16 cellular contexts compared by ENCODE assay signal in genomic region chr5:148979104-148979723, GRCh38.
DNase-seq lines count a peak whose midpoint lies in the region; ATAC-seq, FAIRE-seq and TF ChIP-seq lines count a peak whose summit lies in the region.
"Had no signal": no experiment of that assay in that cellular context is flagged by ENCODE, and none has a peak within 500 bp of the region (broad histone marks: within the 10 kb centered on the region; RNA-seq: fewer than 3 reads in every experiment).

No MANE protein-coding gene starts in this region.

- H3K27me3 ChIP-seq in esophagus squamous epithelium, result no peaks in the 10 kb centered on the region
- H3K27me3 ChIP-seq in naive thymus-derived CD4-positive, alpha-beta T cell (ENCODE audit: control insufficient read depth in 2 of 2, insufficient read depth in 2 of 2, low read length in 2 of 2), result no peaks in the 10 kb centered on the region

- POLR2A ChIA-PET in naive thymus-derived CD4-positive, alpha-beta T cell (lab: Charles Lee), result no interaction called here

- H3K4me3 ChIP-seq in esophagus squamous epithelium (no peak overlapping the region), mucosa of descending colon (no peak overlapping the region)
- no peak overlapping the region for H3K4me3 ChIP-seq in naive thymus-derived CD4-positive, alpha-beta T cell (ENCODE audit: low read length)
- H3K4me3 ChIP-seq: SK-N-MC had no signal

- no peak for TF ChIP-seq POLR2A in esophagus squamous epithelium (IDR thresholded peaks at IDR 0.05)

- WGBS in esophagus squamous epithelium, 2 donors, result 36 to 49% methylated on average over 4 to 7 of the region's 7 CpGs

- H3K36me3 Mint-ChIP-seq in activated T-cell treated with anti-CD3 and anti-CD28 coated beads, Interleukin-2, amount 50 U/mL, for 24 hours (ENCODE audit: low read depth), result no peaks in the 10 kb centered on the region
- H3K36me3 Mint-ChIP-seq in naive thymus-derived CD4-positive, alpha-beta T cell, result no peaks in the 10 kb centered on the region

- ATAC-seq in Right ventricle myocardium inferior, result peak; percentile 86
- peak; percentile 81 for ATAC-seq in mucosa of descending colon
- ATAC-seq in naive thymus-derived CD4-positive, alpha-beta T cell, result no peak
- ATAC-seq: activated naive CD8-positive, alpha-beta T cell treated with anti-CD3 and anti-CD28 coated beads, Interleukin-2, amount 50 U/mL, for 24 hours had no signal

- intact Hi-C loops in Right ventricle myocardium inferior (cut with DNase I) (no loop called here), cardiac septum (cut with DNase I) (no loop called here), esophagus squamous epithelium (cut with DNase I) (no loop called here), mucosa of descending colon (cut with DNase I, micrococcal nuclease) (no loop called here)
- intact Hi-C loops in naive thymus-derived CD4-positive, alpha-beta T cell (cut with micrococcal nuclease), result no loop called here

- peaks cover 23 to 79% (median 36%) of the 10 kb centered on the region in 3 donors for H3K4me1 ChIP-seq in esophagus squamous epithelium
- no peaks in the 10 kb centered on the region for H3K4me1 ChIP-seq in mucosa of descending colon (ENCODE audit: low read depth)
- no peaks in the 10 kb centered on the region for H3K4me1 ChIP-seq in naive thymus-derived CD4-positive, alpha-beta T cell (ENCODE audit: control insufficient read depth in 2 of 2, insufficient read depth in 2 of 2, low read length in 2 of 2)

- no peaks in the 10 kb centered on the region for H3K9me3 Mint-ChIP-seq in activated T-cell treated with anti-CD3 and anti-CD28 coated beads, Interleukin-2, amount 50 U/mL, for 24 hours
- peaks cover 0 to 12% (median 2%) of the 10 kb centered on the region in 11 donors for H3K9me3 Mint-ChIP-seq in naive thymus-derived CD4-positive, alpha-beta T cell
- H3K9me3 Mint-ChIP-seq: activated naive CD8-positive, alpha-beta T cell treated with anti-CD3 and anti-CD28 coated beads, Interleukin-2, amount 50 U/mL, for 24 hours; nephron progenitor cell had no signal

- no peak for DNase-seq in Right ventricle myocardium inferior (ENCODE audit: missing footprints)
- no peak for DNase-seq in cardiac septum (ENCODE audit: low spot score)
- DNase-seq in esophagus squamous epithelium (lab: John Stamatoyannopoulos, UW), result no peak
- no peak for DNase-seq in mucosa of descending colon
- DNase-seq in urothelium cell line (ENCODE audit: low spot score), result peak; percentile 67
- DNase-seq in effector CD4-positive, alpha-beta T cell, result no peak
- no peak for DNase-seq in activated T-cell treated with anti-CD3 and anti-CD28 coated beads, Interleukin-2, amount 50 U/mL, for 24 hours
- DNase-seq in naive thymus-derived CD4-positive, alpha-beta T cell, result no peak
- DNase-seq: activated B cell treated with CpG ODN at 0.5 μM for 24 hours; activated naive CD8-positive, alpha-beta T cell treated with anti-CD3 and anti-CD28 coated beads, Interleukin-2, amount 50 U/mL, for 24 hours; NCI-H146; NCI-H774; nephron progenitor cell had no signal

- TF ChIP-seq CTCF in esophagus squamous epithelium (IDR thresholded peaks at IDR 0.05) (no peak), mucosa of descending colon (IDR thresholded peaks at IDR 0.05) (no peak)

- H3K9me3 ChIP-seq in esophagus squamous epithelium, result no peaks in the 10 kb centered on the region
- no peaks in the 10 kb centered on the region for H3K9me3 ChIP-seq in mucosa of descending colon
- H3K9me3 ChIP-seq in naive thymus-derived CD4-positive, alpha-beta T cell (ENCODE audit: control insufficient read depth in 2 of 3, low read length in 3 of 3), result no peaks in the 10 kb centered on the region

- no peaks in the 10 kb centered on the region for H3K4me1 Mint-ChIP-seq in activated T-cell treated with anti-CD3 and anti-CD28 coated beads, Interleukin-2, amount 50 U/mL, for 24 hours (ENCODE audit: low read depth)
- no peaks in the 10 kb centered on the region for H3K4me1 Mint-ChIP-seq in naive thymus-derived CD4-positive, alpha-beta T cell
- H3K4me1 Mint-ChIP-seq: activated B cell treated with CpG ODN at 0.5 μM for 24 hours; activated naive CD8-positive, alpha-beta T cell treated with anti-CD3 and anti-CD28 coated beads, Interleukin-2, amount 50 U/mL, for 24 hours had no signal

- no peak overlapping the region for H3K27ac Mint-ChIP-seq in activated T-cell treated with anti-CD3 and anti-CD28 coated beads, Interleukin-2, amount 50 U/mL, for 24 hours
- H3K27ac Mint-ChIP-seq in naive thymus-derived CD4-positive, alpha-beta T cell, result no peak overlapping the region
- H3K27ac Mint-ChIP-seq: activated B cell treated with CpG ODN at 0.5 μM for 24 hours; activated naive CD8-positive, alpha-beta T cell treated with anti-CD3 and anti-CD28 coated beads, Interleukin-2, amount 50 U/mL, for 24 hours had no signal

- CTCF ChIA-PET in naive thymus-derived CD4-positive, alpha-beta T cell (lab: Charles Lee), result no interaction called here

- H3K36me3 ChIP-seq in esophagus squamous epithelium (no peaks in the 10 kb centered on the region), mucosa of descending colon (ENCODE audit: low read depth) (no peaks in the 10 kb centered on the region)
- no peaks in the 10 kb centered on the region for H3K36me3 ChIP-seq in naive thymus-derived CD4-positive, alpha-beta T cell (ENCODE audit: control insufficient read depth in 2 of 3, insufficient read depth in 3 of 3, low read length in 3 of 3)

- FAIRE-seq in urothelium cell line (lab: Jason Lieb, UNC), result no peak
- FAIRE-seq: A204.1, D721Med had no signal

- H3K27ac ChIP-seq in esophagus squamous epithelium, result peak overlapping the region; percentile 84 to 95 (median 86)
- no peak overlapping the region for H3K27ac ChIP-seq in naive thymus-derived CD4-positive, alpha-beta T cell (ENCODE audit: low read depth, low read length)
- H3K27ac ChIP-seq: SK-N-MC had no signal

- H3K27me3 Mint-ChIP-seq in activated T-cell treated with anti-CD3 and anti-CD28 coated beads, Interleukin-2, amount 50 U/mL, for 24 hours, result peaks cover 10% of the 10 kb centered on the region
- H3K27me3 Mint-ChIP-seq in naive thymus-derived CD4-positive, alpha-beta T cell, result peaks cover 9 to 24% (median 11%) of the 10 kb centered on the region in 5 donors

- H3K4me3 Mint-ChIP-seq in activated T-cell treated with anti-CD3 and anti-CD28 coated beads, Interleukin-2, amount 50 U/mL, for 24 hours, result no peak overlapping the region
- no peak overlapping the region for H3K4me3 Mint-ChIP-seq in naive thymus-derived CD4-positive, alpha-beta T cell
- H3K4me3 Mint-ChIP-seq: activated B cell treated with CpG ODN at 0.5 μM for 24 hours; activated naive CD8-positive, alpha-beta T cell treated with anti-CD3 and anti-CD28 coated beads, Interleukin-2, amount 50 U/mL, for 24 hours; nephron progenitor cell had no signal
